15 cellular contexts compared by ENCODE assay signal in the genomic region with DNA sequence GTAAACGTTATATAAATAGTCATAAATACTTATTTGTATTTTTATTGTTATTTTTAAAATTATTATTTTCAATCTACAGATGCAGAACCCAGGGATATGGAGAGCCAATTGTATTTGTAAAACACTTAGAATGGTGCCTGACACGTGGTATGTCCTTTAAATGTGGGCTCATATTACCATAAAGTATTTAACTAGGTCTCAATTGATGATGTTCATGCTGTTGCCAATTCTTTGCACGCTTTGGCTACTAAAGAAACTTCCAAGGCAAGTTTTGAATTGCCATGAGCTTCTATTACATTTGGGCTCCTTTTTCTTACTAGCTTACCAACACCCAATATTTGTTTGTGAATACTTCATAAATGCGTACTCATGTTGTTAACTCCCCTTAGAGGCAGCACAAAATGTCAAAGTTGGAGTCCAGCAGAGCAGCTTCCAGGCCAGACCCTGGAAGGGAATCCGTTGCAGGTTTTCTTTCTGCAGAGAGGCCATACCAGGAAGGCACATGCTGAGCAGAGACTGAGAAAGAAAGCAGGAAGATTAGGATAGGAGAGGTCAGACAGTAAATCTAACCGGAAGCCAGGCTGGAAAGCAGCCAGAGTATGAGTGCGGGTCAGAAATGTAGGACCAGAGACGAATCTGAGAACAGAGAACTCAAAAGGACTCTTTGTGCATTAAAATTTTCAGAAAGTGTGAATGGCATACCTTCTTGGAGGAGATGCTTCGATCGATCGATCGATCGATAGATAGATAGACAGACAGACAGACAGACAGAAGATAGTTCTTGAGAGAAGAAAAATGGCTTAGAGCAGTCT. TPM values are rescaled to one million over a fixed set of nuclear protein-coding genes. Genes with fewer than 3 reads are reported as not detected.
DNase-seq lines count a peak whose midpoint lies in the region; ATAC-seq and TF ChIP-seq lines count a peak whose summit lies in the region.
"Had no signal": no experiment of that assay in that cellular context is flagged by ENCODE, and none has a peak within 500 bp of the region (broad histone marks: within the 10 kb centered on the region; RNA-seq: fewer than 3 reads in every experiment).

No MANE protein-coding gene starts in this region.

- no peaks in the 10 kb centered on the region for H3K36me3 ChIP-seq in GM23338 (ENCODE audit: insufficient read depth)
- H3K36me3 ChIP-seq in right lobe of liver: no peaks in the 10 kb centered on the region
- H3K36me3 ChIP-seq in gastrocnemius medialis: no peaks in the 10 kb centered on the region
- no peaks in the 10 kb centered on the region for H3K36me3 ChIP-seq in suprapubic skin
- H3K36me3 ChIP-seq: BLaER1 treated with 17β-estradiol and CSF1 and Interleukin-3, amounts not matched to agents 10 nM and 100 nM had no signal

- peaks cover 2% of the 10 kb centered on the region for H3K27me3 Mint-ChIP-seq in GM23338 (ENCODE audit: insufficient read depth, low read depth, poor library complexity)
- peaks cover 0 to 3% (median 2%) of the 10 kb centered on the region in 5 donors for H3K27me3 Mint-ChIP-seq in naive thymus-derived CD8-positive, alpha-beta T cell

- in situ Hi-C loops in gastrocnemius medialis (cut with MboI; ENCODE audit: low sequenced_read_pairs in 4 of 4): no loop called here

- no peak for TF ChIP-seq EP300 in suprapubic skin (IDR thresholded peaks at IDR 0.05)

- peak overlapping the region; percentile 59 for H3K4me2 ChIP-seq in GM23338

- 62% methylated on average over 13 of the region's 13 CpGs for WGBS in right lobe of liver (ENCODE audit: insufficient coverage, low coverage, low lambda C conversion rate, missing lambda C conversion rate)
- 78% methylated on average over 13 of the region's 13 CpGs for WGBS in suprapubic skin

- H3K27ac Mint-ChIP-seq in GM23338: peak overlapping the region; percentile 33
- no peak overlapping the region for H3K27ac Mint-ChIP-seq in naive thymus-derived CD8-positive, alpha-beta T cell

- H3F3A ChIP-seq in GM23338 (replicated peaks; ENCODE audit: low read depth): no peaks in the 10 kb centered on the region

- no peak overlapping the region for H2AFZ ChIP-seq in GM23338

- H3K27ac ChIP-seq in GM23338 (ENCODE audit: low read depth): no peak overlapping the region
- H3K27ac ChIP-seq in right lobe of liver: no peak overlapping the region
- H3K27ac ChIP-seq in gastrocnemius medialis: no peak overlapping the region
- H3K27ac ChIP-seq in suprapubic skin: no peak overlapping the region
- H3K27ac ChIP-seq: BLaER1 treated with 17β-estradiol and CSF1 and Interleukin-3, amounts not matched to agents 10 nM and 100 nM had no signal

- H3K27me3 ChIP-seq in GM23338 (ENCODE audit: insufficient read depth): no peaks in the 10 kb centered on the region
- no peaks in the 10 kb centered on the region for H3K27me3 ChIP-seq in right lobe of liver
- H3K27me3 ChIP-seq in gastrocnemius medialis: no peaks in the 10 kb centered on the region
- no peaks in the 10 kb centered on the region for H3K27me3 ChIP-seq in suprapubic skin
- H3K27me3 ChIP-seq: BLaER1 treated with 17β-estradiol and CSF1 and Interleukin-3, amounts not matched to agents 10 nM and 100 nM had no signal

- H3K36me3 Mint-ChIP-seq in GM23338 (ENCODE audit: low read depth): no peaks in the 10 kb centered on the region
- H3K36me3 Mint-ChIP-seq in naive thymus-derived CD8-positive, alpha-beta T cell: no peaks in the 10 kb centered on the region

- peak; percentile 86 for ATAC-seq in GM23338
- ATAC-seq in right lobe of liver: peak; percentile 41 to 61 (median 58)
- no peak for ATAC-seq in HG02798 (IDR thresholded peaks at IDR 0.05; ENCODE audit: poor library complexity, unreplicated experiment)
- ATAC-seq in gastrocnemius medialis: no peak
- no peak for ATAC-seq in naive thymus-derived CD8-positive, alpha-beta T cell
- ATAC-seq: activated CD4-positive, CD25-positive, alpha-beta regulatory T cell treated with anti-CD3 and anti-CD28 coated beads, Interleukin-2, amount 50 U/mL, for 24 hours had no signal

- peaks cover 39% of the 10 kb centered on the region for H3K4me1 Mint-ChIP-seq in GM23338
- no peaks in the 10 kb centered on the region for H3K4me1 Mint-ChIP-seq in naive thymus-derived CD8-positive, alpha-beta T cell

- H3K9me3 Mint-ChIP-seq in GM23338: no peaks in the 10 kb centered on the region; the same call in 2 of the 3 replicates
- no peaks in the 10 kb centered on the region for H3K9me3 Mint-ChIP-seq in naive thymus-derived CD8-positive, alpha-beta T cell
- H3K9me3 Mint-ChIP-seq: neural crest cell had no signal

- POLR2A ChIA-PET in naive thymus-derived CD8-positive, alpha-beta T cell (lab: Charles Lee): no interaction called here

- TF ChIP-seq POLR2A in right lobe of liver (IDR thresholded peaks at IDR 0.05) (no peak), gastrocnemius medialis (IDR thresholded peaks at IDR 0.05) (no peak), suprapubic skin (IDR thresholded peaks at IDR 0.05) (no peak)

- H3K9me3 ChIP-seq in right lobe of liver (no peaks in the 10 kb centered on the region), gastrocnemius medialis (no peaks in the 10 kb centered on the region), suprapubic skin (no peaks in the 10 kb centered on the region)
- H3K9me3 ChIP-seq: BLaER1 treated with 17β-estradiol and CSF1 and Interleukin-3, amounts not matched to agents 10 nM and 100 nM had no signal

- H4K20me1 ChIP-seq in GM23338 (replicated peaks; ENCODE audit: insufficient read depth): no peaks in the 10 kb centered on the region
- H4K20me1 ChIP-seq: BLaER1 treated with 17β-estradiol and CSF1 and Interleukin-3, amounts not matched to agents 10 nM and 100 nM had no signal

- intact Hi-C loops in right lobe of liver (cut with DNase I): no loop called here
- intact Hi-C loops in gastrocnemius medialis (cut with DNase I; ENCODE audit: low total_unique reads): no loop called here

- H3K4me1 ChIP-seq in GM23338 (ENCODE audit: insufficient read depth): peaks cover 33% of the 10 kb centered on the region
- no peaks in the 10 kb centered on the region for H3K4me1 ChIP-seq in right lobe of liver
- H3K4me1 ChIP-seq in gastrocnemius medialis: peaks cover 3 to 8% of the 10 kb centered on the region in 2 donors
- H3K4me1 ChIP-seq in suprapubic skin: no peaks in the 10 kb centered on the region

- H3K4me3 ChIP-seq in GM23338 (peak overlapping the region; percentile 5; the same call in 1 of the 2 replicates), choroid plexus epithelial cell (ENCODE audit: low read depth, low read length) (no peak overlapping the region), right lobe of liver (no peak overlapping the region), gastrocnemius medialis (no peak overlapping the region), suprapubic skin (no peak overlapping the region)
- H3K4me3 ChIP-seq: BLaER1 treated with 17β-estradiol and CSF1 and Interleukin-3, amounts not matched to agents 10 nM and 100 nM had no signal

- no peak for TF ChIP-seq CTCF in GM23338 (conservative IDR thresholded peaks at IDR 0.05; ENCODE audit: low read depth in 2 of 2)
- TF ChIP-seq CTCF in choroid plexus epithelial cell (conservative IDR thresholded peaks at IDR 0.05; ENCODE audit: low read depth, low read length): no peak
- TF ChIP-seq CTCF in right lobe of liver (IDR thresholded peaks at IDR 0.05): no peak
- TF ChIP-seq CTCF in gastrocnemius medialis (IDR thresholded peaks at IDR 0.05 in 4 of 5, conservative IDR thresholded peaks at IDR 0.05 in 1 of 5): no peak
- no peak for TF ChIP-seq CTCF in suprapubic skin (IDR thresholded peaks at IDR 0.05)

- H3K79me2 ChIP-seq in GM23338 (replicated peaks; ENCODE audit: insufficient read depth): no peaks in the 10 kb centered on the region

- peak overlapping the region; percentile 22; the same call in 1 of the 3 replicates for H3K4me3 Mint-ChIP-seq in GM23338
- H3K4me3 Mint-ChIP-seq in naive thymus-derived CD8-positive, alpha-beta T cell: no peak overlapping the region
- H3K4me3 Mint-ChIP-seq: neural crest cell had no signal

- peak; percentile 75 for DNase-seq in GM23338 (ENCODE audit: low spot score)
- DNase-seq in NCI-H2196 (lab: John Stamatoyannopoulos, UW; ENCODE audit: unreplicated experiment): peak; percentile 43
- peak; percentile 84 for DNase-seq in choroid plexus epithelial cell (ENCODE audit: low read depth)
- DNase-seq in right lobe of liver: peak in 1 of 3 donors; percentile 34
- DNase-seq in gastrocnemius medialis: no peak
- DNase-seq in naive thymus-derived CD8-positive, alpha-beta T cell: no peak
- no peak for DNase-seq in suprapubic skin (ENCODE audit: low spot score in 2 of 2)
- DNase-seq: foreskin fibroblast, kidney, NCI-H1105 had no signal

- peaks cover 16% of the 10 kb centered on the region for H3K9me2 ChIP-seq in GM23338 (ENCODE audit: insufficient read depth)

TF ChIP-seq in GM23338, 12 proteins besides CTCF, POLR2A, EP300 and RAD21:
- TF ChIP-seq STAT1 (IDR thresholded peaks at IDR 0.05; ENCODE audit: unreplicated experiment): no peak
- 0 out of 2 replicates have a peak, but pooled peaks have one; percentile 12 for TF ChIP-seq CREB1 (CRISPR knock-in tag; IDR thresholded peaks at IDR 0.05; ENCODE audit: low read depth)

RNA-seq across cellular contexts. Expression of a gene that starts 4.2 kb away (rescaled TPM):
- not detected in 2 replicates for total RNA-seq in GM23338 (2014; rRNA removed; shearing (Covaris generic))
- polyA plus RNA-seq in GM23338 (2016; fragmentation: Nextera tagmentation; extraction: Ambion mirVana): 0.92 and 1.8 TPM in 2 replicates
- 10 to 100 TPM in 1 of 6 experiments, 1 to 10 TPM in 5; 3.6 to 20.9 (median 9.0) TPM for total RNA-seq in right lobe of liver
- 10 to 100 TPM in 1 of 4 donors, 1 to 10 TPM in 3; 5.0 to 16.1 (median 6.4) TPM for total RNA-seq in gastrocnemius medialis
- under 1 TPM in 1 of 2 experiments, not detected in 1; 0.55 TPM for total RNA-seq in naive thymus-derived CD8-positive, alpha-beta T cell
- polyA plus RNA-seq in naive thymus-derived CD8-positive, alpha-beta T cell: not detected
- 10 to 100 TPM in 2 of 4 donors, 1 to 10 TPM in 2; 7.1 to 38.2 (median 9.0) TPM for total RNA-seq in suprapubic skin
- total RNA-seq: G401, neural crest cell had no signal

Comparison
In these comparisons a context has a peak if more than half of its experiments do, and no peak if none do; other contexts are left out.
1. ATAC-seq: peak in GM23338 (single experiment) and right lobe of liver (4 of 4); none in HG02798 (single experiment), gastrocnemius medialis (0 of 2) and naive thymus-derived CD8-positive, alpha-beta T cell (0 of 2).
2. DNase-seq: peak in GM23338 (single experiment), NCI-H2196 (single experiment) and choroid plexus epithelial cell (single experiment); none in gastrocnemius medialis (0 of 2), naive thymus-derived CD8-positive, alpha-beta T cell (0 of 10) and suprapubic skin (0 of 2).